In the genomic region with DNA sequence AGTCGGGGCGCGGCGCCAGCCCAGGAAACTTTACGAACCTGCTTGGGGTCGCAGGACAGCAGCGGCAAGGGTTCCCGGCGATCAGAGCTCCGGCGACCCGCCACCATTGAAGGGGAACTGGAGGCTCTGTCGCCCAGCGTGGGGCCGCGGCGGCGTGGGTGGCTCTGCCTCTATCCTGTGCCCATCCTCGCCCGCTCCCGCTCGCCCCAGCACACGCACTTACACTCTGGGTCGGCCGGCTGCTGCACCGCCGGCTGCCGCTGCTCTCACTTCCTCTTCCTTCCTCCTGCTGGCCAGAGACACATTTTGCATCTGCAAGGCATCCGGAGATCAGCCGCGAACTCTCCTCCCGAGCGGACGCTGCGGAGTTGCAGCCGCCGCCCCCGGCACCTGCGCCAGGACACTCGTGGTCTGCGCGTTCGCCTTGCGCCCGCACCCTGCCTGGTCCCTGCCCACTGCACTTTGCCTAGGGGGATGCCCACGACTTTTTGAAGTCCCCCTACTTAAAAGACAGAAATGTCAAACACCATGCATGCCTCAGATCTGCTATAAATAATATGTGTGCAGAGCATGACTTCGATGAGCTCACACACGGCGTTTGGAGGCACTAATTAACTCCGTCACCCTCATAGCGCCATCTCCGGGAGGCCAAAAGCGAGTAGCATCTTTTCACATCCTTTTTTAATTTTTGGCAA, we compare ENCODE assay signal across 8 cellular contexts. TPM values are rescaled to one million over a fixed set of nuclear protein-coding genes. Genes with fewer than 3 reads are reported as not detected.
DNase-seq lines count a peak whose midpoint lies in the region; ATAC-seq, FAIRE-seq and TF ChIP-seq lines count a peak whose summit lies in the region.

A gene with protein sequence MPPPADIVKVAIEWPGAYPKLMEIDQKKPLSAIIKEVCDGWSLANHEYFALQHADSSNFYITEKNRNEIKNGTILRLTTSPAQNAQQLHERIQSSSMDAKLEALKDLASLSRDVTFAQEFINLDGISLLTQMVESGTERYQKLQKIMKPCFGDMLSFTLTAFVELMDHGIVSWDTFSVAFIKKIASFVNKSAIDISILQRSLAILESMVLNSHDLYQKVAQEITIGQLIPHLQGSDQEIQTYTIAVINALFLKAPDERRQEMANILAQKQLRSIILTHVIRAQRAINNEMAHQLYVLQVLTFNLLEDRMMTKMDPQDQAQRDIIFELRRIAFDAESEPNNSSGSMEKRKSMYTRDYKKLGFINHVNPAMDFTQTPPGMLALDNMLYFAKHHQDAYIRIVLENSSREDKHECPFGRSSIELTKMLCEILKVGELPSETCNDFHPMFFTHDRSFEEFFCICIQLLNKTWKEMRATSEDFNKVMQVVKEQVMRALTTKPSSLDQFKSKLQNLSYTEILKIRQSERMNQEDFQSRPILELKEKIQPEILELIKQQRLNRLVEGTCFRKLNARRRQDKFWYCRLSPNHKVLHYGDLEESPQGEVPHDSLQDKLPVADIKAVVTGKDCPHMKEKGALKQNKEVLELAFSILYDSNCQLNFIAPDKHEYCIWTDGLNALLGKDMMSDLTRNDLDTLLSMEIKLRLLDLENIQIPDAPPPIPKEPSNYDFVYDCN (minus strand): TSS at position 228 of the 695 bp plus-strand sequence. CDS start 106,174 bp downstream, outside the sequence.

- no peaks in the 10 kb centered on the region for H3K36me3 ChIP-seq in psoas muscle (ENCODE audit: insufficient read depth in 1 of 2, low read depth in 1 of 2)

- peak within 1 kb of the TSS; percentile 76 for H3K4me3 ChIP-seq in right cardiac atrium (ENCODE audit: low read length)
- H3K4me3 ChIP-seq in psoas muscle = peak within 1 kb of the TSS; percentile 74

- WGBS in adipose tissue, 3 donors = 0% methylated on average over 52 to 53 of the region's 53 CpGs
- under 1% methylated on average over 53 of the region's 53 CpGs for WGBS in right cardiac atrium
- 0 to 1% (median 0%) methylated on average over 41 to 53 of the region's 53 CpGs for WGBS in psoas muscle, 3 donors

- H3K27me3 ChIP-seq in right cardiac atrium (ENCODE audit: control insufficient read depth, insufficient read depth) (no peaks in the 10 kb centered on the region), psoas muscle (ENCODE audit: insufficient read depth in 3 of 3, low read length in 2 of 3) (peaks cover 0 to 20% (median 10%) of the 10 kb centered on the region in 3 donors)

- intact Hi-C loops in right cardiac atrium (cut with DNase I) (loop anchor here in 2 of 4 donors (5.0 to 10.0 kb wide), 3 partner anchors 36 to 161 kb away; no protein-coding TSS in a partner anchor), psoas muscle (cut with DNase I) (loop anchor here in 1 of 2 donors (5.0 to 10.0 kb wide), 4 partner anchors 96 to 384 kb away; no protein-coding TSS in a partner anchor)

- TF ChIP-seq CTCF in psoas muscle (IDR thresholded peaks at IDR 0.05) = peak; percentile 31

- DNase-seq in DMS114 treated with DMSO at 0.1 percent for 48 hours (lab: John Stamatoyannopoulos, UW; ENCODE audit: unreplicated experiment) (peak; percentile 72), KG1 (lab: John Stamatoyannopoulos, UW) (peak; percentile 89), T-helper 1 cell (peak; percentile 60 to 93 (median 68)), right cardiac atrium (peak; percentile 83 to 92 (median 90)), psoas muscle (peak; percentile 76 to 84), urothelium cell line (ENCODE audit: low spot score) (peak; percentile 78)

- H3K9me3 ChIP-seq in right cardiac atrium (ENCODE audit: control insufficient read depth, low read length) (no peaks in the 10 kb centered on the region), psoas muscle (no peaks in the 10 kb centered on the region)

- peak; percentile 87 for FAIRE-seq in urothelium cell line (lab: Jason Lieb, UNC)

- H3K4me1 ChIP-seq in right cardiac atrium (ENCODE audit: control insufficient read depth, insufficient read depth, low read length) (peaks cover 2% of the 10 kb centered on the region), psoas muscle (peaks cover 11% of the 10 kb centered on the region)

- peak; percentile 96 for ATAC-seq in GM21526 (IDR thresholded peaks at IDR 0.05; ENCODE audit: low FRiP score, unreplicated experiment)
- peak; percentile 89 for ATAC-seq in right cardiac atrium
- peak; percentile 56 to 79 (median 74) for ATAC-seq in psoas muscle

- H3K27ac ChIP-seq in adipose tissue (ENCODE audit: low read depth, low read length) = peak within 1 kb of the TSS; percentile 53
- H3K27ac ChIP-seq in right cardiac atrium (ENCODE audit: low read length) = peak within 1 kb of the TSS; percentile 77
- H3K27ac ChIP-seq in psoas muscle = peak within 1 kb of the TSS; percentile 71

RNA-seq across cellular contexts. Expression of the gene that starts here (rescaled TPM):
- polyA plus RNA-seq in adipose tissue (10 to 100 TPM in 2 of 3 donors, 1 to 10 TPM in 1; 3.4 to 22.4 (median 13.9) TPM), right cardiac atrium (11.8 TPM), psoas muscle (1 to 10 TPM; 2.8 to 5.6 (median 3.2) TPM)
- total RNA-seq in right cardiac atrium (10 to 100 TPM; 17.9 to 20.8 (median 18.9) TPM), psoas muscle (1 to 10 TPM; 6.9 to 8.1 (median 7.3) TPM)

Comparison
In these comparisons a context has a peak if more than half of its experiments do, and no peak if none do; other contexts are left out.
1. Peak in every context shown above with its lines: DNase-seq, ATAC-seq, H3K4me3 ChIP-seq and H3K27ac ChIP-seq.